Comparison of ENCODE assay signal across 8 cellular contexts in the genomic region with DNA sequence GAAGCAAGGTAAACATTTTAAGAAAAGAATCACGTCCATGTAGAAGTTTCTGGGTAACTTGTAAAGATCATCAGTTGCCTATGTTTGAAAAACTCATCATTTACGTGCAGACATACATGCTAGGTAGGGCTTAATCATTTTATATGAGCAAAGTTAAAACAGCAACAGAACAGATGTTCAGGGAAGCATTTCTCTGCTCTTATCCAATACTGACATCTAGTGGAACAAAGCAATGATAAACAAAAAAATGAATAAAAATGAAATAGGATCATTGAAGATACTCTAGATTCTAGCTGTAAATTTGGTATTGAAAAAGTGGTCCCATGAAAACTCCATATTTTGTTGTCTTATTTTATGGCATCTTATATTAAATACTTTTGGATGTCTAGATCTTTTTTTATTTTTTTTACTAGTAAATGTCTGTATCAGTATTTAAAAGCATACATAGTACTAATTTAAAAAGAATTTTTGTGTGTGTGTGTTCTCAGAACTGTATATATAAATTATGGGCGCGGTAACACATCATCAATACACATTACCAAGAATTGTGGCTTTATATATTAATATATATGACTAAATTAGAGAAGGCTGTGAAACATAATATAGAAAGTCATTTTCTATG.
A peak's percentile ranks its signal among the peaks of the same experiment; 100 is the strongest.
DNase-seq lines count a peak whose midpoint lies in the region; ATAC-seq and TF ChIP-seq lines count a peak whose summit lies in the region.

No MANE protein-coding gene starts in this region.

- H3K36me3 ChIP-seq in kidney epithelial cell (ENCODE audit: control insufficient read depth, insufficient read depth, low read length): no peaks in the 10 kb centered on the region

- no peak overlapping the region for H3K4me3 Mint-ChIP-seq in natural killer cell treated with Interleukin-12 subunit alpha and Interleukin-12 subunit beta and Interleukin-15 and Interleukin-18, amount 100 ng/mL, for 72 hours

- H3K36me3 Mint-ChIP-seq in natural killer cell treated with Interleukin-12 subunit alpha and Interleukin-12 subunit beta and Interleukin-15 and Interleukin-18, amount 100 ng/mL, for 72 hours: peaks cover 5% of the 10 kb centered on the region

- H3K4me3 ChIP-seq in kidney epithelial cell (ENCODE audit: low read depth, low read length): no peak overlapping the region

- H3K27ac Mint-ChIP-seq in natural killer cell treated with Interleukin-12 subunit alpha and Interleukin-12 subunit beta and Interleukin-15 and Interleukin-18, amount 100 ng/mL, for 72 hours: no peak overlapping the region

- peak; percentile 89 for TF ChIP-seq CTCF in VCaP (conservative IDR thresholded peaks at IDR 0.05)
- TF ChIP-seq CTCF in kidney epithelial cell (IDR thresholded peaks at IDR 0.05; ENCODE audit: insufficient read depth, low read length, poor library complexity, severe bottlenecking): peak; percentile 56

- H3K27me3 Mint-ChIP-seq in natural killer cell treated with Interleukin-12 subunit alpha and Interleukin-12 subunit beta and Interleukin-15 and Interleukin-18, amount 100 ng/mL, for 72 hours: no peaks in the 10 kb centered on the region

- no peak overlapping the region for H3K27ac ChIP-seq in VCaP

- ATAC-seq in natural killer cell treated with Interleukin-12 subunit alpha and Interleukin-12 subunit beta and Interleukin-15 and Interleukin-18, amount 100 ng/mL, for 72 hours: no peak
- no peak for ATAC-seq in HG03135 (IDR thresholded peaks at IDR 0.05; ENCODE audit: unreplicated experiment)

- no peaks in the 10 kb centered on the region for H3K4me1 Mint-ChIP-seq in natural killer cell treated with Interleukin-12 subunit alpha and Interleukin-12 subunit beta and Interleukin-15 and Interleukin-18, amount 100 ng/mL, for 72 hours (ENCODE audit: low read depth in 2 of 2)

- DNase-seq in NCI-H510A treated with DMSO at 0.1 percent for 48 hours (lab: John Stamatoyannopoulos, UW): peak; percentile 85
- no peak for DNase-seq in NCI-H510A (lab: John Stamatoyannopoulos, UW)
- DNase-seq in NCI-H1105 treated with DMSO at 0.1 percent for 48 hours (lab: John Stamatoyannopoulos, UW): peak; percentile 57
- DNase-seq in kidney epithelial cell (ENCODE audit: low read depth): no peak
- DNase-seq in natural killer cell treated with Interleukin-12 subunit alpha and Interleukin-12 subunit beta and Interleukin-15 and Interleukin-18, amount 100 ng/mL, for 72 hours (ENCODE audit: low spot score): no peak
- DNase-seq in stimulated activated CD4-positive, alpha-beta T cell treated with anti-CD3 and anti-CD28 coated beads, Interleukin-15, amount 100 ng/mL, for 24 hours: no peak

- peaks cover 12% of the 10 kb centered on the region for H3K9me3 Mint-ChIP-seq in natural killer cell treated with Interleukin-12 subunit alpha and Interleukin-12 subunit beta and Interleukin-15 and Interleukin-18, amount 100 ng/mL, for 72 hours

- H3K27me3 ChIP-seq in kidney epithelial cell (ENCODE audit: control insufficient read depth, insufficient read depth, low read length): no peaks in the 10 kb centered on the region

Comparison
In these comparisons a context has a peak if more than half of its experiments do, and no peak if none do; other contexts are left out.
1. DNase-seq: peak in NCI-H510A treated with DMSO at 0.1 percent for 48 hours (single experiment) and NCI-H1105 treated with DMSO at 0.1 percent for 48 hours (single experiment); none in NCI-H510A (single experiment), kidney epithelial cell (single experiment), natural killer cell treated with Interleukin-12 subunit alpha and Interleukin-12 subunit beta and Interleukin-15 and Interleukin-18, amount 100 ng/mL, for 72 hours (single experiment) and stimulated activated CD4-positive, alpha-beta T cell treated with anti-CD3 and anti-CD28 coated beads, Interleukin-15, amount 100 ng/mL, for 24 hours (single experiment).